15 cellular contexts compared by ENCODE assay signal in genomic region chr7:158296798-158297104, GRCh38.
"Had no signal": no experiment of that assay in that cellular context is flagged by ENCODE, and none has a peak within 500 bp of the region (broad histone marks: within the 10 kb centered on the region; RNA-seq: fewer than 3 reads in every experiment).

No MANE protein-coding gene starts in this region.

- ATAC-seq: gastroesophageal sphincter, left lung, lower lobe of right lung, sciatic nerve had no signal

- DNase-seq: effector memory CD4-positive, alpha-beta T cell; esophagus squamous epithelium; foreskin fibroblast; glutamatergic neuron; left lung; lower lobe of right lung; naive B cell; spleen; stimulated activated CD4-positive, alpha-beta T cell treated with anti-CD3 and anti-CD28 coated beads, Interleukin-15, amount 100 ng/mL, for 24 hours; stimulated activated CD4-positive, alpha-beta T cell treated with anti-CD3 and anti-CD28 coated beads, Interleukin-1b, Interleukin-23, amount 100 ng/mL, for 48 hours; stimulated activated CD4-positive, alpha-beta T cell treated with anti-CD3 and anti-CD28 coated beads, Interleukin-4, amount 100 ng/mL, for 4 hours; stimulated activated naive CD4-positive, alpha-beta T cell treated with Interleukin-2 at 50 U/mL for 16 hours; thyroid gland had no signal
